Comparison of ENCODE assay signal across 10 cellular contexts in genomic region chr5:74578356-74579044, GRCh38.
A peak's percentile ranks its signal among the peaks of the same experiment; 100 is the strongest.
DNase-seq lines count a peak whose midpoint lies in the region; ATAC-seq, FAIRE-seq and TF ChIP-seq lines count a peak whose summit lies in the region.
"Had no signal": no experiment of that assay in that cellular context is flagged by ENCODE, and none has a peak within 500 bp of the region (broad histone marks: within the 10 kb centered on the region; RNA-seq: fewer than 3 reads in every experiment).

No MANE protein-coding gene starts in this region.

- H3K9ac ChIP-seq in K562 (ENCODE audit: insufficient read depth in 1 of 2, low read depth in 2 of 2, low read length in 2 of 2) (no peak overlapping the region), kidney (ENCODE audit: low read length in 2 of 2) (no peak overlapping the region)

- H3K79me2 ChIP-seq in K562 (ENCODE audit: control insufficient read depth, insufficient read depth, low read length) = no peaks in the 10 kb centered on the region

- TF ChIP-seq POLR2A in K562 (conservative IDR thresholded peaks at IDR 0.05) (no peak), Peyer's patch (IDR thresholded peaks at IDR 0.05) (no peak)

- POLR2A ChIA-PET in K562 (lab: Yijun Ruan, JAX) = no interaction called here

- DNase-seq in GM10266 (ENCODE audit: extremely low spot score) = peak; percentile 40
- no peak for DNase-seq in K562 (ENCODE audit: extremely low read depth in 1 of 4, low spot score in 3 of 4)
- no peak for DNase-seq in kidney
- no peak for DNase-seq in Peyer's patch
- no peak for DNase-seq in NK-92 treated with Interleukin-12 subunit alpha and Interleukin-12 subunit beta, amount 100 ng/mL, for 24 hours (lab: John Stamatoyannopoulos, UW)
- DNase-seq in NCI-H345 treated with DMSO at 0.1 percent for 48 hours (lab: John Stamatoyannopoulos, UW; ENCODE audit: unreplicated experiment) = no peak
- DNase-seq: MG63, NCI-H82 had no signal

- H3K36me3 ChIP-seq in K562 (ENCODE audit: control insufficient read depth, insufficient read depth, low read length) (no peaks in the 10 kb centered on the region), kidney (ENCODE audit: control insufficient read depth in 1 of 2, insufficient read depth in 2 of 2, low read length in 2 of 2) (no peaks in the 10 kb centered on the region), Peyer's patch (no peaks in the 10 kb centered on the region)
- H3K36me3 ChIP-seq: MG63 had no signal

- WGBS in K562 (ENCODE audit: insufficient coverage, low coverage, missing lambda C conversion rate) = 69% methylated on average over 7 of the region's 7 CpGs

- in situ Hi-C loops in K562 (cut with MboI) = no loop called here

- H3K4me3 ChIP-seq in K562 = no peak overlapping the region
- no peak overlapping the region for H3K4me3 ChIP-seq in kidney (ENCODE audit: low read length in 2 of 2)
- no peak overlapping the region for H3K4me3 ChIP-seq in Peyer's patch
- H3K4me3 ChIP-seq: MG63 had no signal

- no peaks in the 10 kb centered on the region for H4K20me1 ChIP-seq in K562 (replicated peaks; ENCODE audit: control insufficient read depth, insufficient read depth, low read length)

- H3K27me3 ChIP-seq in K562 (ENCODE audit: control insufficient read depth in 2 of 2, insufficient read depth in 2 of 2, low read length in 2 of 2) (no peaks in the 10 kb centered on the region), Peyer's patch (no peaks in the 10 kb centered on the region)
- H3K27me3 ChIP-seq: MG63 had no signal

- no peak for TF ChIP-seq RAD21 in K562 (CRISPR knock-in tag; conservative IDR thresholded peaks at IDR 0.05 in 1 of 2, IDR thresholded peaks at IDR 0.05 in 1 of 2)

- no TSS peak for BruUV-seq in K562 (replicated peaks; lab: Mats Ljungman, UMichigan)

- H3K9me1 ChIP-seq in K562 (ENCODE audit: control insufficient read depth, insufficient read depth, low read length) = no peaks in the 10 kb centered on the region

- no peak for TF ChIP-seq EP300 in K562 (IDR thresholded peaks at IDR 0.05; ENCODE audit: low read length)

- no peak overlapping the region for H3K27ac ChIP-seq in K562 (ENCODE audit: extremely low read depth, low read depth, low read length)
- no peak overlapping the region for H3K27ac ChIP-seq in kidney (ENCODE audit: low read depth in 2 of 2, low read length in 2 of 2)
- H3K27ac ChIP-seq in Peyer's patch = no peak overlapping the region

- CTCF ChIA-PET in K562 (lab: Yijun Ruan, JAX; ENCODE audit: low intra/inter-chr PET ratio) = no interaction called here

- ATAC-seq in GM19351 (IDR thresholded peaks at IDR 0.05; ENCODE audit: unreplicated experiment) (peak; percentile 51), HG03108 (IDR thresholded peaks at IDR 0.05; ENCODE audit: unreplicated experiment) (peak; percentile 25), K562 (no peak)

- H3K9me3 ChIP-seq in K562 (replicated peaks; ENCODE audit: control insufficient read depth, insufficient read depth, low read depth, low read length) = no peaks in the 10 kb centered on the region
- H3K9me3 ChIP-seq in kidney (ENCODE audit: control insufficient read depth in 1 of 2, low read length in 2 of 2) = no peaks in the 10 kb centered on the region
- no peaks in the 10 kb centered on the region for H3K9me3 ChIP-seq in Peyer's patch
- H3K9me3 ChIP-seq: MG63 had no signal

- H3K4me2 ChIP-seq in K562 (ENCODE audit: insufficient read depth, low read length) = no peak overlapping the region

- H3K4me1 ChIP-seq in K562 (replicated peaks in 1 of 2; ENCODE audit: control insufficient read depth in 2 of 2, insufficient read depth in 2 of 2, low read length in 2 of 2) (peaks cover 0 to 11% of the 10 kb centered on the region in 2 experiments; a peak in 3 of 5 replicates), kidney (ENCODE audit: control insufficient read depth in 1 of 2, insufficient read depth in 1 of 2, low read depth in 1 of 2, low read length in 2 of 2) (peaks cover 4 to 10% of the 10 kb centered on the region in 2 donors), Peyer's patch (peaks cover 0 to 36% (median 2%) of the 10 kb centered on the region in 4 donors)

- intact Hi-C loops in K562 (cut with micrococcal nuclease) (no loop called here), kidney (cut with DNase I) (no loop called here)

- FAIRE-seq in K562 (lab: Jason Lieb, UNC) (no peak), kidney (lab: Jason Lieb, UNC) (no peak)

- peak overlapping the region; percentile 87 for H2AFZ ChIP-seq in K562 (ENCODE audit: low read depth, low read length)

- TF ChIP-seq CTCF in GM10266 (IDR thresholded peaks at IDR 0.05; ENCODE audit: control insufficient read depth, insufficient read depth, low read depth, missing control alignments) (no peak), K562 (IDR thresholded peaks at IDR 0.05 in 2 of 3, conservative IDR thresholded peaks at IDR 0.05 in 1 of 3; ENCODE audit: insufficient read depth in 2 of 3, low read depth in 1 of 3, low read length in 3 of 3) (no peak), kidney (IDR thresholded peaks at IDR 0.05; ENCODE audit: borderline replicate concordance, extremely low read depth, insufficient read depth) (no peak), Peyer's patch (IDR thresholded peaks at IDR 0.05) (no peak)

TF ChIP-seq in K562, 482 proteins besides CTCF, POLR2A, EP300 and RAD21:
- TF ChIP-seq BCOR (IDR thresholded peaks at IDR 0.05) = 0 out of 2 replicates have a peak, but pooled peaks have one; percentile 16
- TF ChIP-seq XRCC4 (IDR thresholded peaks at IDR 0.05; ENCODE audit: extremely low read depth, insufficient read depth, insufficient read length) = no peak
- no peak for TF ChIP-seq ZFP1 (CRISPR knock-in tag; IDR thresholded peaks at IDR 0.05)
- TF ChIP-seq RBM25 (IDR thresholded peaks at IDR 0.05; ENCODE audit: low read depth, low read length, severe bottlenecking) = peak; percentile 62
